Comparison of ENCODE assay signal across 8 cellular contexts in genomic region chr9:94213513-94214124, GRCh38. TPM values are rescaled to one million over a fixed set of nuclear protein-coding genes. Genes with fewer than 3 reads are reported as not detected.
DNase-seq lines count a peak whose midpoint lies in the region; ATAC-seq, FAIRE-seq and TF ChIP-seq lines count a peak whose summit lies in the region.

No MANE protein-coding gene starts in this region.

- H3K4me3 ChIP-seq in CD8-positive, alpha-beta memory T cell (ENCODE audit: low read length), result no peak overlapping the region
- no peak overlapping the region for H3K4me3 ChIP-seq in effector memory CD4-positive, alpha-beta T cell (ENCODE audit: insufficient read depth, low read depth, low read length, poor library complexity, severe bottlenecking)

- intact Hi-C loops in activated CD8-positive, alpha-beta T cell treated with anti-CD3 and anti-CD28 coated beads for 36 hours (cut with micrococcal nuclease), result loop anchor here (1.0 kb wide), 1 partner anchor 148 kb away; no protein-coding TSS in a partner anchor

- peaks cover 4% of the 10 kb centered on the region for H3K27me3 ChIP-seq in CD8-positive, alpha-beta memory T cell (ENCODE audit: insufficient read depth, low read length, poor library complexity, severe bottlenecking)
- no peaks in the 10 kb centered on the region for H3K27me3 ChIP-seq in effector memory CD4-positive, alpha-beta T cell (replicated peaks; ENCODE audit: control insufficient read depth, insufficient read depth, low read length, poor library complexity, severe bottlenecking)

- no peaks in the 10 kb centered on the region for H3K36me3 ChIP-seq in CD8-positive, alpha-beta memory T cell (ENCODE audit: insufficient read depth, low read length)
- no peaks in the 10 kb centered on the region for H3K36me3 ChIP-seq in effector memory CD4-positive, alpha-beta T cell (ENCODE audit: control insufficient read depth, insufficient read depth, low read length)

- ATAC-seq in activated CD8-positive, alpha-beta T cell treated with anti-CD3 and anti-CD28 coated beads for 36 hours, result peak; percentile 99
- peak; percentile 99 for ATAC-seq in memory B cell (ENCODE audit: low read depth)

- no peak overlapping the region for H3K27ac ChIP-seq in CD8-positive, alpha-beta memory T cell (ENCODE audit: low read depth, low read length)
- no peak overlapping the region for H3K27ac ChIP-seq in effector memory CD4-positive, alpha-beta T cell (ENCODE audit: insufficient read depth, low read length, poor library complexity, severe bottlenecking)

- H3K4me1 ChIP-seq in CD8-positive, alpha-beta memory T cell (ENCODE audit: insufficient read depth, low read length), result no peaks in the 10 kb centered on the region
- H3K4me1 ChIP-seq in effector memory CD4-positive, alpha-beta T cell (ENCODE audit: control insufficient read depth, insufficient read depth, low read length, poor library complexity, severe bottlenecking), result no peaks in the 10 kb centered on the region

- no peaks in the 10 kb centered on the region for H3K9me3 ChIP-seq in CD8-positive, alpha-beta memory T cell (ENCODE audit: low read length)
- no peaks in the 10 kb centered on the region for H3K9me3 ChIP-seq in effector memory CD4-positive, alpha-beta T cell (ENCODE audit: control insufficient read depth, low read length)

- POLR2A ChIA-PET in CD8-positive, alpha-beta memory T cell (lab: Charles Lee), result interaction anchor here (0.6 kb wide), 1 partner anchor 92 kb away, joined by 3 read pairs; no protein-coding TSS in a partner anchor
- POLR2A ChIA-PET in activated CD8-positive, alpha-beta T cell treated with anti-CD3 and anti-CD28 coated beads for 36 hours (lab: Charles Lee), result interaction anchor here (0.7 to 2.3 kb wide), 2 partner anchors 40 to 41 kb away, joined by 3 to 6 read pairs; no protein-coding TSS in a partner anchor

- H3K4me1 Mint-ChIP-seq in CD8-positive, alpha-beta memory T cell, result peaks cover 3 to 5% (median 4%) of the 10 kb centered on the region in 3 donors
- peaks cover 3% of the 10 kb centered on the region for H3K4me1 Mint-ChIP-seq in activated CD8-positive, alpha-beta T cell treated with anti-CD3 and anti-CD28 coated beads for 36 hours (ENCODE audit: low read depth)
- H3K4me1 Mint-ChIP-seq in memory B cell, result peaks cover 3% of the 10 kb centered on the region

- FAIRE-seq in HTR-8/SVneo (lab: Jason Lieb, UNC), result no peak

- no peak overlapping the region for H3K4me3 Mint-ChIP-seq in CD8-positive, alpha-beta memory T cell
- peak overlapping the region; percentile 14 for H3K4me3 Mint-ChIP-seq in activated CD8-positive, alpha-beta T cell treated with anti-CD3 and anti-CD28 coated beads for 36 hours
- H3K4me3 Mint-ChIP-seq in memory B cell, result peak overlapping the region; percentile 46

- H3K9me3 Mint-ChIP-seq in CD8-positive, alpha-beta memory T cell, result no peaks in the 10 kb centered on the region
- H3K9me3 Mint-ChIP-seq in activated CD8-positive, alpha-beta T cell treated with anti-CD3 and anti-CD28 coated beads for 36 hours, result no peaks in the 10 kb centered on the region
- no peaks in the 10 kb centered on the region for H3K9me3 Mint-ChIP-seq in memory B cell

- no peak overlapping the region for H3K27ac Mint-ChIP-seq in CD8-positive, alpha-beta memory T cell
- H3K27ac Mint-ChIP-seq in activated CD8-positive, alpha-beta T cell treated with anti-CD3 and anti-CD28 coated beads for 36 hours, result no peak overlapping the region
- H3K27ac Mint-ChIP-seq in memory B cell, result no peak overlapping the region

- CTCF ChIA-PET in CD8-positive, alpha-beta memory T cell (lab: Charles Lee), result interaction anchor here (1.0 to 9.3 kb wide), 18 partner anchors 9 to 200 kb away, joined by 3 to 168 read pairs (median 4); no protein-coding TSS in a partner anchor
- CTCF ChIA-PET in activated CD8-positive, alpha-beta T cell treated with anti-CD3 and anti-CD28 coated beads for 36 hours (lab: Charles Lee), result interaction anchor here (0.6 to 10.2 kb wide), 46 partner anchors 9 to 254 kb away, joined by 3 to 178 read pairs (median 4); partner anchors contain the start of gene PTPDC1

- peak; percentile 64 for TF ChIP-seq CTCF in GM20000 (IDR thresholded peaks at IDR 0.05; ENCODE audit: extremely low read depth, missing control alignments)
- TF ChIP-seq CTCF in activated CD8-positive, alpha-beta T cell treated with anti-CD3 and anti-CD28 coated beads for 36 hours (IDR thresholded peaks at IDR 0.05), result peak; percentile 89

- DNase-seq in CD8-positive, alpha-beta memory T cell, result peak; percentile 44 to 79 (median 63)
- DNase-seq in GM20000 (ENCODE audit: low spot score) (peak; percentile 79), HTR-8/SVneo (ENCODE audit: insufficient read length, low spot score) (peak; percentile 70), NK-92 (lab: John Stamatoyannopoulos, UW; ENCODE audit: unreplicated experiment) (peak; percentile 2), memory B cell (ENCODE audit: low spot score in 2 of 2) (peak; percentile 70 to 79)
- DNase-seq in activated CD8-positive, alpha-beta T cell treated with anti-CD3 and anti-CD28 coated beads for 36 hours, result peak; percentile 82
- DNase-seq in effector memory CD4-positive, alpha-beta T cell, result peak; percentile 35 to 57 (median 51)
- DNase-seq in stimulated activated CD8-positive, alpha-beta memory T cell treated with anti-CD3 and anti-CD28 coated beads, Interleukin-15, amount 100 ng/mL, for 48 hours (ENCODE audit: low read depth in 2 of 2), result peak; percentile 34 to 38

- H3K27me3 Mint-ChIP-seq in CD8-positive, alpha-beta memory T cell, result peaks cover 13 to 51% of the 10 kb centered on the region in 2 donors
- peaks cover 12% of the 10 kb centered on the region for H3K27me3 Mint-ChIP-seq in activated CD8-positive, alpha-beta T cell treated with anti-CD3 and anti-CD28 coated beads for 36 hours
- peaks cover 4% of the 10 kb centered on the region for H3K27me3 Mint-ChIP-seq in memory B cell

- H3K36me3 Mint-ChIP-seq in CD8-positive, alpha-beta memory T cell, result no peaks in the 10 kb centered on the region
- no peaks in the 10 kb centered on the region for H3K36me3 Mint-ChIP-seq in activated CD8-positive, alpha-beta T cell treated with anti-CD3 and anti-CD28 coated beads for 36 hours (ENCODE audit: low read depth)
- H3K36me3 Mint-ChIP-seq in memory B cell, result no peaks in the 10 kb centered on the region

RNA-seq across cellular contexts. Expression of gene ZNF169, which starts 45.5 kb away (rescaled TPM):
- total RNA-seq in CD8-positive, alpha-beta memory T cell, result 1 to 10 TPM; 5.3 to 6.3 TPM
- 3.8 TPM for polyA plus RNA-seq in CD8-positive, alpha-beta memory T cell
- 1 to 10 TPM; 5.5 to 5.7 TPM for total RNA-seq in activated CD8-positive, alpha-beta T cell treated with anti-CD3 and anti-CD28 coated beads for 36 hours

Comparison
In these comparisons a context has a peak if more than half of its experiments do, and no peak if none do; other contexts are left out.
1. DNase-seq: peak in every context shown above with its lines; median percentile 82 in activated CD8-positive, alpha-beta T cell treated with anti-CD3 and anti-CD28 coated beads for 36 hours; 79 in GM20000; 74 in memory B cell; 70 in HTR-8/SVneo; 63 in CD8-positive, alpha-beta memory T cell; 51 in effector memory CD4-positive, alpha-beta T cell; 36 in stimulated activated CD8-positive, alpha-beta memory T cell treated with anti-CD3 and anti-CD28 coated beads, Interleukin-15, amount 100 ng/mL, for 48 hours; 2 in NK-92.
2. H3K4me3 Mint-ChIP-seq: peak in activated CD8-positive, alpha-beta T cell treated with anti-CD3 and anti-CD28 coated beads for 36 hours (single experiment) and memory B cell (single experiment); none in CD8-positive, alpha-beta memory T cell (0 of 7).